15 cellular contexts compared by ENCODE assay signal in genomic region chr4:73815145-73815544, GRCh38. TPM values are rescaled to one million over a fixed set of nuclear protein-coding genes. Genes with fewer than 3 reads are reported as not detected.
DNase-seq lines count a peak whose midpoint lies in the region; ATAC-seq and TF ChIP-seq lines count a peak whose summit lies in the region.
"Had no signal": no experiment of that assay in that cellular context is flagged by ENCODE, and none has a peak within 500 bp of the region (broad histone marks: within the 10 kb centered on the region; RNA-seq: fewer than 3 reads in every experiment).

No MANE protein-coding gene starts in this region.

- intact Hi-C loops in left lung (cut with DNase I) (no loop called here), vagina (cut with DNase I) (no loop called here)

- H3K9me3 ChIP-seq in left lung: no peaks in the 10 kb centered on the region
- no peaks in the 10 kb centered on the region for H3K9me3 ChIP-seq in vagina
- H3K9me3 ChIP-seq: MG63 had no signal

- peaks cover 91% of the 10 kb centered on the region for H3K4me1 ChIP-seq in KMS-11 (ENCODE audit: low read depth, poor library complexity, severe bottlenecking)
- peaks cover 0 to 23% of the 10 kb centered on the region in 2 donors for H3K4me1 ChIP-seq in left lung
- H3K4me1 ChIP-seq in vagina: no peaks in the 10 kb centered on the region

- H3K27ac ChIP-seq in KMS-11: peak overlapping the region; percentile 90
- H3K27ac ChIP-seq in left lung: peak overlapping the region in 1 of 2 donors; percentile 55
- H3K27ac ChIP-seq in vagina: no peak overlapping the region

- no peaks in the 10 kb centered on the region for H3K79me2 ChIP-seq in KMS-11 (ENCODE audit: insufficient read depth, low read depth)

- peak overlapping the region; percentile 57 for H3K4me2 ChIP-seq in KMS-11

- DNase-seq in NCI-H2107 treated with DMSO at 0.1 percent for 48 hours (lab: John Stamatoyannopoulos, UW; ENCODE audit: unreplicated experiment) (peak; percentile 48), NCI-H2107 (lab: John Stamatoyannopoulos, UW) (no peak), left lung (no peak), vagina (ENCODE audit: extremely low spot score in 2 of 2) (no peak)
- DNase-seq: 8988T; activated CD8-positive, alpha-beta T cell treated with anti-CD3 and anti-CD28 coated beads, Interleukin-2, amount 10 ng/mL, durations not matched to agents 7 days and 5 days; activated naive CD8-positive, alpha-beta T cell treated with anti-CD3 and anti-CD28 coated beads for 36 hours; kidney glomerular epithelial cell; MG63; small intestine had no signal

- peak overlapping the region; percentile 77 for H3K27ac Mint-ChIP-seq in T-helper 1 cell treated with Interleukin-12 subunit alpha and Interleukin-12 subunit beta and Interleukin-4 antibody, amounts not matched to agents 30 μg/mL and 1 μg/mL, for 36 hours
- H3K27ac Mint-ChIP-seq: activated CD8-positive, alpha-beta T cell treated with anti-CD3 and anti-CD28 coated beads, Interleukin-2, amount 10 ng/mL, durations not matched to agents 7 days and 5 days; activated naive CD8-positive, alpha-beta T cell treated with anti-CD3 and anti-CD28 coated beads for 36 hours; nephron had no signal

- peak overlapping the region; percentile 22; the same call in 1 of the 2 replicates for H3K9ac ChIP-seq in KMS-11

- no peak for TF ChIP-seq POLR2A in vagina (IDR thresholded peaks at IDR 0.05)

- no peaks in the 10 kb centered on the region for H4K20me1 ChIP-seq in KMS-11 (ENCODE audit: insufficient read depth)

- ATAC-seq in left lung (peak; percentile 24), GM21723 (IDR thresholded peaks at IDR 0.05; ENCODE audit: unreplicated experiment) (no peak), HG03280 (IDR thresholded peaks at IDR 0.05; ENCODE audit: unreplicated experiment) (no peak)
- ATAC-seq: activated CD8-positive, alpha-beta T cell treated with anti-CD3 and anti-CD28 coated beads, Interleukin-2, amount 10 ng/mL, durations not matched to agents 7 days and 5 days had no signal

- H3K4me3 ChIP-seq in KMS-11 (IDR thresholded peaks at IDR 0.05; ENCODE audit: insufficient read depth, low read depth, low read length) (no peak overlapping the region), left lung (no peak overlapping the region), vagina (no peak overlapping the region)
- H3K4me3 ChIP-seq: MG63 had no signal

- H3K27me3 ChIP-seq in KMS-11 (ENCODE audit: insufficient read depth, low read depth) (no peaks in the 10 kb centered on the region), left lung (no peaks in the 10 kb centered on the region), vagina (no peaks in the 10 kb centered on the region)
- H3K27me3 ChIP-seq: MG63 had no signal

- no peaks in the 10 kb centered on the region for H3K36me3 ChIP-seq in KMS-11 (ENCODE audit: insufficient read depth)
- H3K36me3 ChIP-seq in left lung: no peaks in the 10 kb centered on the region
- no peaks in the 10 kb centered on the region for H3K36me3 ChIP-seq in vagina
- H3K36me3 ChIP-seq: MG63 had no signal

- H3K36me3 Mint-ChIP-seq in T-helper 1 cell treated with Interleukin-12 subunit alpha and Interleukin-12 subunit beta and Interleukin-4 antibody, amounts not matched to agents 30 μg/mL and 1 μg/mL, for 36 hours (ENCODE audit: low read depth): peaks cover 5% of the 10 kb centered on the region
- H3K36me3 Mint-ChIP-seq: activated naive CD8-positive, alpha-beta T cell treated with anti-CD3 and anti-CD28 coated beads for 36 hours had no signal

- peak overlapping the region; percentile 17; the same call in 1 of the 2 replicates for H2AFZ ChIP-seq in KMS-11 (ENCODE audit: low read depth)

- H3K9me3 Mint-ChIP-seq in T-helper 1 cell treated with Interleukin-12 subunit alpha and Interleukin-12 subunit beta and Interleukin-4 antibody, amounts not matched to agents 30 μg/mL and 1 μg/mL, for 36 hours: peaks cover 25% of the 10 kb centered on the region
- H3K9me3 Mint-ChIP-seq: activated naive CD8-positive, alpha-beta T cell treated with anti-CD3 and anti-CD28 coated beads for 36 hours; nephron had no signal

- H3K4me3 Mint-ChIP-seq in T-helper 1 cell treated with Interleukin-12 subunit alpha and Interleukin-12 subunit beta and Interleukin-4 antibody, amounts not matched to agents 30 μg/mL and 1 μg/mL, for 36 hours: no peak overlapping the region
- H3K4me3 Mint-ChIP-seq: activated CD8-positive, alpha-beta T cell treated with anti-CD3 and anti-CD28 coated beads, Interleukin-2, amount 10 ng/mL, durations not matched to agents 7 days and 5 days; activated naive CD8-positive, alpha-beta T cell treated with anti-CD3 and anti-CD28 coated beads for 36 hours; nephron had no signal

- peaks cover 13% of the 10 kb centered on the region for H3K4me1 Mint-ChIP-seq in T-helper 1 cell treated with Interleukin-12 subunit alpha and Interleukin-12 subunit beta and Interleukin-4 antibody, amounts not matched to agents 30 μg/mL and 1 μg/mL, for 36 hours (ENCODE audit: low read depth)
- H3K4me1 Mint-ChIP-seq: activated naive CD8-positive, alpha-beta T cell treated with anti-CD3 and anti-CD28 coated beads for 36 hours; nephron had no signal

- H3K27me3 Mint-ChIP-seq in T-helper 1 cell treated with Interleukin-12 subunit alpha and Interleukin-12 subunit beta and Interleukin-4 antibody, amounts not matched to agents 30 μg/mL and 1 μg/mL, for 36 hours (ENCODE audit: low read depth): peaks cover 3% of the 10 kb centered on the region
- H3K27me3 Mint-ChIP-seq: activated naive CD8-positive, alpha-beta T cell treated with anti-CD3 and anti-CD28 coated beads for 36 hours had no signal

- TF ChIP-seq CTCF in KMS-11 (conservative IDR thresholded peaks at IDR 0.05; ENCODE audit: low read depth, low read length) (no peak), left lung (IDR thresholded peaks at IDR 0.05) (no peak), vagina (IDR thresholded peaks at IDR 0.05) (no peak)

RNA-seq across cellular contexts. Expression of gene CXCL6, which starts 21.3 kb away (rescaled TPM):
- total RNA-seq in left lung (1 to 10 TPM in 1 of 2 donors, under 1 TPM in 1; 0.15 to 4.8 TPM), vagina (13.8 TPM)
- total RNA-seq: activated CD8-positive, alpha-beta T cell treated with anti-CD3 and anti-CD28 coated beads, Interleukin-2, amount 10 ng/mL, durations not matched to agents 7 days and 5 days; activated naive CD8-positive, alpha-beta T cell treated with anti-CD3 and anti-CD28 coated beads for 36 hours had no signal

RNA-seq across cellular contexts. Expression of gene PF4V1, which starts 38.0 kb away (rescaled TPM):
- not detected for total RNA-seq in left lung
- total RNA-seq in vagina: not detected
- total RNA-seq: activated CD8-positive, alpha-beta T cell treated with anti-CD3 and anti-CD28 coated beads, Interleukin-2, amount 10 ng/mL, durations not matched to agents 7 days and 5 days; activated naive CD8-positive, alpha-beta T cell treated with anti-CD3 and anti-CD28 coated beads for 36 hours had no signal

RNA-seq across cellular contexts. Expression of gene CXCL1, which starts 54.0 kb away (rescaled TPM):
- total RNA-seq in left lung: 10 to 100 TPM in 1 of 2 donors, 1 to 10 TPM in 1; 4.1 to 39.0 TPM
- total RNA-seq in vagina: 26.3 TPM
- total RNA-seq: activated CD8-positive, alpha-beta T cell treated with anti-CD3 and anti-CD28 coated beads, Interleukin-2, amount 10 ng/mL, durations not matched to agents 7 days and 5 days; activated naive CD8-positive, alpha-beta T cell treated with anti-CD3 and anti-CD28 coated beads for 36 hours had no signal
